In the genomic region with DNA sequence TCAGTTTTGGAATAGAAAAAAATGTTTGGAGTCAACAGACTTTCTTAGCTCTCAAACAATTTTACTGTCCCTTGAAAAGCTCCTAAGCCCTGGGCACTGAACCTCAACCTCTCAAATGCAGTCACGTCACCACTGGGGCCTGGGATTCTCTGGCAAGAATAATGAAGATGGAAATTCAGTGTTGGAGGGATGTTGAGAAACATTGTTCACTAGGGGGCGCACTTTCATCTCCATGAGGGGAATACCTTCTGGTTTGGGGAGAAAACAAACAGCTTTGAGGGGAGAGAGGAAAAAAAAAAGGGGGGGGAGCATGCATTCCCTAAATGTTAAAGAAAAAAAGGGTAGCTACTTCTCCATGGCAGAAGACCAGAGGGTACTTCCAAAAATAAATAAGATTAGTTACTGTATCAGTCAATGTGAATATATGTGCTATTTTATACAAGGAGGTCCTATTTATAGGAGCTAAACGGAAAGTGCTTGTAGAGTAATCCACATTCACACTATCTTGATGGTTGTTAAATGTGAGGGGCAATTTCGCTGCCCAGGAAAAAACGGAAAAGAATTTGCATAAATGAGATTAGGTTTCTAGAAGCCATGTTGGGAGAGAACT, we compare ENCODE assay signal across 9 cellular contexts. TPM values are rescaled to one million over a fixed set of nuclear protein-coding genes. Genes with fewer than 3 reads are reported as not detected.
A peak's percentile ranks its signal among the peaks of the same experiment; 100 is the strongest.
DNase-seq lines count a peak whose midpoint lies in the region; ATAC-seq, FAIRE-seq and TF ChIP-seq lines count a peak whose summit lies in the region.
"Had no signal": no experiment of that assay in that cellular context is flagged by ENCODE, and none has a peak within 500 bp of the region (broad histone marks: within the 10 kb centered on the region; RNA-seq: fewer than 3 reads in every experiment).

No MANE protein-coding gene starts in this region.

- TF ChIP-seq CTCF in prostate gland (IDR thresholded peaks at IDR 0.05): peak; percentile 50 to 66 (median 56)

- DNase-seq in GM03348 (ENCODE audit: low spot score) (peak; percentile 79), LoVo (ENCODE audit: low spot score) (peak; percentile 59), RCC 7860 (ENCODE audit: low spot score) (peak; percentile 30), globus pallidus (ENCODE audit: low spot score) (peak; percentile 69), prostate gland (ENCODE audit: low spot score) (peak; percentile 40)
- peak; percentile 43 for DNase-seq in activated gamma-delta T cell treated with anti-CD3 and anti-CD28 coated beads, Interleukin-2, amount 50 U/mL, for 16 hours (ENCODE audit: low read depth)

- no peak overlapping the region for H3K4me3 ChIP-seq in prostate gland

- no peaks in the 10 kb centered on the region for H3K9me3 ChIP-seq in prostate gland

- no peaks in the 10 kb centered on the region for H3K27me3 ChIP-seq in prostate gland (replicated peaks; ENCODE audit: insufficient read depth)

- FAIRE-seq in RCC 7860 (lab: Jason Lieb, UNC): no peak
- FAIRE-seq: endometrium had no signal

- H3K27ac ChIP-seq in prostate gland: no peak overlapping the region

- no peak for TF ChIP-seq POLR2A in prostate gland (IDR thresholded peaks at IDR 0.05)

- ATAC-seq in GM19463 (IDR thresholded peaks at IDR 0.05; ENCODE audit: unreplicated experiment): no peak
- ATAC-seq in GM18861 (IDR thresholded peaks at IDR 0.05; ENCODE audit: unreplicated experiment): no peak

- H3K4me1 ChIP-seq in prostate gland (replicated peaks): no peaks in the 10 kb centered on the region

- 20% methylated on average over 5 of the region's 5 CpGs for WGBS in prostate gland

- intact Hi-C loops in prostate gland (cut with DNase I): no loop called here

- no peaks in the 10 kb centered on the region for H3K36me3 ChIP-seq in prostate gland

RNA-seq across cellular contexts. Expression of a gene that starts 5.8 kb away (rescaled TPM):
- total RNA-seq in prostate gland: not detected

RNA-seq across cellular contexts. Expression of a gene that starts 34.6 kb away (rescaled TPM):
- 10 to 100 TPM; 12.5 to 21.9 TPM for total RNA-seq in prostate gland
